ENCODE assay signal across 1 cellular context in the genomic region with DNA sequence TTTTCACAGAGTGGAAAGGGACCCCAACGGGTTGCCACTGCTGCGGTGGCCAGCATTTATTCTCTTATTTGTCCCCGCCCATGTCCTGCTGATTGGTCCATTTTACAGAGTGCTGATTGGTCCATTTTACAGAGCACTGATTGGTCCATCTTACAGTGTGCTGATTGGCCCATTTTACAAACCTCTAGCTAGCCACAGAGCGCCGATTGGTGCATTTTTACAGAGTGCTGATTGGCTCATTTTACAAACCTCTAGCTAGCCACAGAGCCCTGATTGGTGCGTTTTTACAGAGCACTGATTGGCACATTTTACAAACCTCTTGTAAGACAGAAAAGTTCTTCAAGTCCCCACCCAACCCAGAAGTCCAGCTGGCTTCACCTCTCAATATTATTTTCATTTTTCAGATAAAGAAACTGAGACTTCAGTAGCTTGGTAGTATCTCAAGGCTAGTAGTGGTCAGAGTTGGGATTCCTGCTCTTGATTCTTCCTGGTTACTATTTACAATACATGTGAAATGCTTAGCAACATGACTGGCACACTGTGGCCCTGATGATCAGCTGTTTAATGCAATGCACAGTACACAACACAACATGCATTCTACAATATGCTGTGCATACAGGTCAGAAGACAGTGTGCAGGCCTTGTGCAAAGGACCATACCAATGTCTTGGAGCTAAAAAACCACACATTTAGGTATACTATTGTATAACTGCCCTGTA.
A peak's percentile ranks its signal among the peaks of the same experiment; 100 is the strongest.
TF ChIP-seq lines count a peak whose summit lies in the region.

No MANE protein-coding gene starts in this region.

TF ChIP-seq in K562, 482 proteins besides CTCF, POLR2A, EP300 and RAD21 (continued from another document):
- TF ChIP-seq MGA (IDR thresholded peaks at IDR 0.05) (no peak), RBM22 (IDR thresholded peaks at IDR 0.05; ENCODE audit: low read depth, low read length, poor library complexity, severe bottlenecking) (no peak), CC2D1A (IDR thresholded peaks at IDR 0.05) (0 out of 2 replicates have a peak, but pooled peaks have one; percentile 30), FOXJ2 (tag; IDR thresholded peaks at IDR 0.05) (peak; percentile 91), ZNF280A (IDR thresholded peaks at IDR 0.05; ENCODE audit: low read depth, partially characterized antibody) (no peak), C11orf30 (IDR thresholded peaks at IDR 0.05; ENCODE audit: low read depth) (0 out of 2 replicates have a peak, but pooled peaks have one; percentile 4), ASH1L (IDR thresholded peaks at IDR 0.05; ENCODE audit: borderline replicate concordance, low read depth, partially characterized antibody) (peak; percentile 69), HMGN3 (IDR thresholded peaks at IDR 0.05; ENCODE audit: borderline replicate concordance, extremely low read depth, insufficient read length, low read depth, low read length) (no peak), KDM2B (CRISPR knock-in tag; IDR thresholded peaks at IDR 0.05) (no peak), MBD2 (IDR thresholded peaks at IDR 0.05; ENCODE audit: borderline replicate concordance, low read depth) (peak; percentile 32; the same call in 1 of the 2 replicates)
- TF ChIP-seq, protein P1, sequence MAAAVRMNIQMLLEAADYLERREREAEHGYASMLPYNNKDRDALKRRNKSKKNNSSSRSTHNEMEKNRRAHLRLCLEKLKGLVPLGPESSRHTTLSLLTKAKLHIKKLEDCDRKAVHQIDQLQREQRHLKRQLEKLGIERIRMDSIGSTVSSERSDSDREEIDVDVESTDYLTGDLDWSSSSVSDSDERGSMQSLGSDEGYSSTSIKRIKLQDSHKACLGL (CRISPR knock-in tag; IDR thresholded peaks at IDR 0.05; ENCODE audit: borderline replicate concordance, poor library complexity, severe bottlenecking): no peak
